20 cellular contexts compared by ENCODE assay signal in the genomic region with DNA sequence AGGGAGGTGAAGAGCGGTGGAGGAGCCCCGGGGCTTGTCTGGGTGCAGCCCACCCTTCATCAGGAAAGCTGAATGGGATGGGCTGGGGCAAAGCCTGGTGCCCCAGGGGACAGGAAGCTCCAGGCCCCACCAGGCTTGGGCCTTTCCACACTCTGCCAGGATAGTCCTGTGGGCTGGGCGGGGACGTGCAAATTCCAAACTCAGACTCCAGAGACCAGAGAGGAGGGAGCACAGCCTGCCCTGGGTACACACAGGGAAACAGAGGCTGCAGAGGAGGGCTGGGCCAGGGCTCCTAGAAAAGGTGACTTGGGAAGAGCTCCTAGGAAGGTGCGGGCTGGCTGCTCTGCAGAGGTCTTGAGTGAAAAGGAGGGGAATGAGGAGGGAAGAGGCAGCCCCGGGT.
DNase-seq lines count a peak whose midpoint lies in the region; ATAC-seq and TF ChIP-seq lines count a peak whose summit lies in the region.
"Had no signal": no experiment of that assay in that cellular context is flagged by ENCODE, and none has a peak within 500 bp of the region (broad histone marks: within the 10 kb centered on the region; RNA-seq: fewer than 3 reads in every experiment).

No MANE protein-coding gene starts in this region.

- no peak for TF ChIP-seq POLR2A in IMR-90 (IDR thresholded peaks at IDR 0.05; ENCODE audit: low read depth, low read length)

- in situ Hi-C loops in IMR-90 (cut with MboI; ENCODE audit: low sequenced_read_pairs), result no loop called here

- peak overlapping the region; percentile 51 for H2AFZ ChIP-seq in IMR-90 (replicated peaks; ENCODE audit: low read length, poor library complexity)
- H2AFZ ChIP-seq in neural progenitor cell (replicated peaks), result no peak overlapping the region
- H2AFZ ChIP-seq: GM23248 had no signal

- no peak for ATAC-seq in IMR-90 (ENCODE audit: low read depth)
- ATAC-seq: CD8-positive, alpha-beta T cell; GM12878 had no signal

- no peak for TF ChIP-seq CTCF in Caco-2 (IDR thresholded peaks at IDR 0.05; ENCODE audit: insufficient read depth in 1 of 2, low read depth in 1 of 2, low read length in 1 of 2, severe bottlenecking in 1 of 2, unreplicated experiment in 1 of 2)
- no peak for TF ChIP-seq CTCF in IMR-90 (conservative IDR thresholded peaks at IDR 0.05; ENCODE audit: low read depth, low read length)
- TF ChIP-seq CTCF in nephron progenitor cell (IDR thresholded peaks at IDR 0.05), result no peak
- no peak for TF ChIP-seq CTCF in progenitor cell of endocrine pancreas (IDR thresholded peaks at IDR 0.05; ENCODE audit: unreplicated experiment)
- no peak for TF ChIP-seq CTCF in neural progenitor cell (IDR thresholded peaks at IDR 0.05)

- H3K4me3 ChIP-seq in Caco-2 (ENCODE audit: low read depth, low read length) (no peak overlapping the region), IMR-90 (ENCODE audit: insufficient read depth, low read depth, low read length) (no peak overlapping the region), neural progenitor cell (no peak overlapping the region)
- H3K4me3 ChIP-seq: BLaER1, GM12878, GM23248 had no signal

- H3K27ac Mint-ChIP-seq in Caco-2 (ENCODE audit: unreplicated experiment), result peak overlapping the region; percentile 34
- H3K27ac Mint-ChIP-seq in nephron progenitor cell, result peak overlapping the region; percentile 57
- H3K27ac Mint-ChIP-seq in progenitor cell of endocrine pancreas, result peak overlapping the region; percentile 62
- H3K27ac Mint-ChIP-seq in neural progenitor cell, result no peak overlapping the region
- H3K27ac Mint-ChIP-seq: CD8-positive, alpha-beta T cell had no signal

- H2AK5ac ChIP-seq in IMR-90 (ENCODE audit: low read depth, low read length), result no peak overlapping the region

- H3F3A ChIP-seq in neural progenitor cell (ENCODE audit: low read depth), result no peaks in the 10 kb centered on the region

- no peak overlapping the region for H4K8ac ChIP-seq in IMR-90 (ENCODE audit: low read depth in 2 of 2, low read length in 2 of 2)

- 80% methylated on average over 2 of the region's 6 CpGs; no CpG with 5 or more reads in 1 of the 2 experiments for WGBS in IMR-90 (ENCODE audit: extremely low coverage in 2 of 2, insufficient read length in 1 of 2), 2 experiments

- H4K91ac ChIP-seq in IMR-90 (ENCODE audit: insufficient read depth, low read depth, low read length), result no peak overlapping the region

- intact Hi-C loops in Caco-2 (cut with micrococcal nuclease; ENCODE audit: unreplicated experiment), result no loop called here
- intact Hi-C loops in IMR-90 (cut with micrococcal nuclease), result no loop called here

- H3K36me3 ChIP-seq in Caco-2 (ENCODE audit: control insufficient read depth, insufficient read depth, low read length) (no peaks in the 10 kb centered on the region), IMR-90 (ENCODE audit: control insufficient read depth, insufficient read depth, low read length) (no peaks in the 10 kb centered on the region), neural progenitor cell (no peaks in the 10 kb centered on the region)
- H3K36me3 ChIP-seq: BLaER1 had no signal

- H3K27me3 ChIP-seq in Caco-2 (replicated peaks; ENCODE audit: control insufficient read depth, insufficient read depth, low read length), result no peaks in the 10 kb centered on the region
- peaks cover 66% of the 10 kb centered on the region for H3K27me3 ChIP-seq in IMR-90 (ENCODE audit: control insufficient read depth, insufficient read depth, low read length)
- H3K27me3 ChIP-seq in neural progenitor cell, result no peaks in the 10 kb centered on the region
- H3K27me3 ChIP-seq: BLaER1 had no signal

- no peaks in the 10 kb centered on the region for H4K20me1 ChIP-seq in IMR-90 (ENCODE audit: insufficient read depth, low read length)
- no peaks in the 10 kb centered on the region for H4K20me1 ChIP-seq in neural progenitor cell (ENCODE audit: low read depth)
- H4K20me1 ChIP-seq: BLaER1 had no signal

- H3K56ac ChIP-seq in IMR-90 (ENCODE audit: extremely low read depth, insufficient read depth, low read length), result no peak overlapping the region

- POLR2A ChIA-PET in Caco-2 (lab: Charles Lee), result no interaction called here
- POLR2A ChIA-PET in IMR-90 (lab: Charles Lee; ENCODE audit: unreplicated experiment), result no interaction called here

- no peak overlapping the region for H3K23ac ChIP-seq in IMR-90 (ENCODE audit: low read depth, low read length)

- BruUV-seq in Caco-2 (replicated peaks; lab: Mats Ljungman, UMichigan) (no TSS peak), IMR-90 (replicated peaks; lab: Mats Ljungman, UMichigan) (no TSS peak)

- H2BK20ac ChIP-seq in IMR-90 (ENCODE audit: low read depth, low read length), result no peak overlapping the region

- H3K4me2 ChIP-seq in IMR-90 (ENCODE audit: low read depth, low read length) (no peak overlapping the region), neural progenitor cell (no peak overlapping the region)
- H3K4me2 ChIP-seq: BLaER1 had no signal

- H2AK9ac ChIP-seq in IMR-90 (replicated peaks; ENCODE audit: low read depth, low read length, poor library complexity), result no peak overlapping the region

- H3K27me3 Mint-ChIP-seq in Caco-2 (ENCODE audit: insufficient read depth, unreplicated experiment) (no peaks in the 10 kb centered on the region), nephron progenitor cell (ENCODE audit: low read depth, poor library complexity) (peaks cover 12% of the 10 kb centered on the region), progenitor cell of endocrine pancreas (peaks cover 12% of the 10 kb centered on the region), neural progenitor cell (ENCODE audit: insufficient read depth, low read depth) (no peaks in the 10 kb centered on the region)

- no peak overlapping the region for H4K5ac ChIP-seq in IMR-90 (ENCODE audit: low read depth, low read length)

- H3K4me1 Mint-ChIP-seq in Caco-2 (ENCODE audit: low read depth, unreplicated experiment), result no peaks in the 10 kb centered on the region
- peaks cover 11% of the 10 kb centered on the region for H3K4me1 Mint-ChIP-seq in nephron progenitor cell
- H3K4me1 Mint-ChIP-seq in progenitor cell of endocrine pancreas (ENCODE audit: low read depth), result peaks cover 1% of the 10 kb centered on the region
- H3K4me1 Mint-ChIP-seq in neural progenitor cell, result no peaks in the 10 kb centered on the region
- H3K4me1 Mint-ChIP-seq: CD4-positive, CD25-positive, alpha-beta regulatory T cell had no signal

- H3K79me2 ChIP-seq in neural progenitor cell (ENCODE audit: low read depth), result no peaks in the 10 kb centered on the region

- no peak overlapping the region for H2BK5ac ChIP-seq in IMR-90 (ENCODE audit: low read depth, low read length, poor library complexity, severe bottlenecking)

- no peak for TF ChIP-seq RAD21 in IMR-90 (IDR thresholded peaks at IDR 0.05; ENCODE audit: low read length)

- CTCF ChIA-PET in Caco-2 (lab: Charles Lee), result no interaction called here
- CTCF ChIA-PET in IMR-90 (lab: Yijun Ruan, JAX), result no interaction called here

- no peaks in the 10 kb centered on the region for H3K36me3 Mint-ChIP-seq in Caco-2 (ENCODE audit: insufficient read depth, unreplicated experiment)
- H3K36me3 Mint-ChIP-seq in nephron progenitor cell (ENCODE audit: low read depth), result no peaks in the 10 kb centered on the region
- no peaks in the 10 kb centered on the region for H3K36me3 Mint-ChIP-seq in progenitor cell of endocrine pancreas (ENCODE audit: insufficient read depth)
- H3K36me3 Mint-ChIP-seq in neural progenitor cell, result no peaks in the 10 kb centered on the region
- H3K36me3 Mint-ChIP-seq: CD4-positive, CD25-positive, alpha-beta regulatory T cell; CD8-positive, alpha-beta T cell had no signal

- no peak overlapping the region for H3K4me3 Mint-ChIP-seq in Caco-2 (ENCODE audit: unreplicated experiment)
- no peak overlapping the region for H3K4me3 Mint-ChIP-seq in nephron progenitor cell
- H3K4me3 Mint-ChIP-seq in progenitor cell of endocrine pancreas (ENCODE audit: low read depth), result no peak overlapping the region
- no peak overlapping the region for H3K4me3 Mint-ChIP-seq in neural progenitor cell
- H3K4me3 Mint-ChIP-seq: CD4-positive, CD25-positive, alpha-beta regulatory T cell; CD8-positive, alpha-beta T cell had no signal

- no peaks in the 10 kb centered on the region for H3K9me3 ChIP-seq in Caco-2
- H3K9me3 ChIP-seq in IMR-90 (ENCODE audit: control insufficient read depth, insufficient read depth, low read length), result no peaks in the 10 kb centered on the region
- no peaks in the 10 kb centered on the region for H3K9me3 ChIP-seq in neural progenitor cell (ENCODE audit: low read depth)
- H3K9me3 ChIP-seq: BLaER1 had no signal

- no peak overlapping the region for H2BK15ac ChIP-seq in IMR-90 (ENCODE audit: low read depth, low read length)

- H2BK120ac ChIP-seq in IMR-90 (ENCODE audit: low read depth, low read length), result no peak overlapping the region

- no peaks in the 10 kb centered on the region for H3K4me1 ChIP-seq in Caco-2
- no peaks in the 10 kb centered on the region for H3K4me1 ChIP-seq in IMR-90 (ENCODE audit: control insufficient read depth, insufficient read depth, low read length)
- no peaks in the 10 kb centered on the region for H3K4me1 ChIP-seq in neural progenitor cell

- H3K9ac ChIP-seq in IMR-90 (ENCODE audit: low read depth, low read length) (no peak overlapping the region), neural progenitor cell (no peak overlapping the region)
- H3K9ac ChIP-seq: BLaER1, GM23248 had no signal

- dilution Hi-C loops in IMR-90 (cut with HindIII; ENCODE audit: low sequenced_read_pairs, unreplicated experiment), result no loop called here

- H3K4ac ChIP-seq in IMR-90 (ENCODE audit: low read depth, low read length), result no peak overlapping the region

- no peak overlapping the region for H3K14ac ChIP-seq in IMR-90 (replicated peaks; ENCODE audit: low read depth, low read length)

- H3K9me3 Mint-ChIP-seq in Caco-2 (ENCODE audit: unreplicated experiment) (no peaks in the 10 kb centered on the region), nephron progenitor cell (no peaks in the 10 kb centered on the region), progenitor cell of endocrine pancreas (ENCODE audit: low read depth) (no peaks in the 10 kb centered on the region), neural progenitor cell (no peaks in the 10 kb centered on the region)
- H3K9me3 Mint-ChIP-seq: CD4-positive, CD25-positive, alpha-beta regulatory T cell; CD8-positive, alpha-beta T cell had no signal

- H3K79me1 ChIP-seq in IMR-90 (ENCODE audit: low read depth in 1 of 2, low read length in 2 of 2), result no peaks in the 10 kb centered on the region

- H3K27ac ChIP-seq in IMR-90 (ENCODE audit: insufficient read depth, low read length), result no peak overlapping the region
- H3K27ac ChIP-seq in neural progenitor cell, result no peak overlapping the region
- H3K27ac ChIP-seq: BLaER1, C4-2B, GM23248 had no signal

- no peaks in the 10 kb centered on the region for H3K9me1 ChIP-seq in IMR-90 (ENCODE audit: insufficient read depth, low read length)

- DNase-seq in Caco-2 (no peak), IMR-90 (no peak), nephron progenitor cell (no peak), progenitor cell of endocrine pancreas (ENCODE audit: low spot score, unreplicated experiment) (no peak), neural progenitor cell (ENCODE audit: low spot score) (no peak), NCI-H1930 (lab: John Stamatoyannopoulos, UW) (no peak), iPS-NIHi7 (ENCODE audit: extremely low spot score) (no peak)
- no peak for DNase-seq in activated T-cell treated with anti-CD3 and anti-CD28 coated beads, Interleukin-2, amount 50 U/mL, for 48 hours
- DNase-seq: CD4-positive, CD25-positive, alpha-beta regulatory T cell; CD8-positive, alpha-beta T cell; DMS 273 treated with DMSO at 0.1 percent for 48 hours; DMS79; EL; GDM1; GM23248; H7; HCEC 1CT had no signal

- H3K18ac ChIP-seq in IMR-90 (ENCODE audit: low read depth, low read length), result no peak overlapping the region
